Comparison of ENCODE assay signal across 20 cellular contexts in genomic region chr12:99852666-99853065, GRCh38.
DNase-seq lines count a peak whose midpoint lies in the region; ATAC-seq and TF ChIP-seq lines count a peak whose summit lies in the region.
"Had no signal": no experiment of that assay in that cellular context is flagged by ENCODE, and none has a peak within 500 bp of the region (broad histone marks: within the 10 kb centered on the region; RNA-seq: fewer than 3 reads in every experiment).

No MANE protein-coding gene starts in this region.

- H4K5ac ChIP-seq in H9 (ENCODE audit: insufficient read length, low read depth, low read length), result no peak overlapping the region

- H3K9ac ChIP-seq in H9 (ENCODE audit: extremely low read depth, insufficient read length, low read length) (no peak overlapping the region), endodermal cell (ENCODE audit: extremely low read depth, low read length, poor library complexity, severe bottlenecking) (no peak overlapping the region)

- H3K36me3 Mint-ChIP-seq in H9 (ENCODE audit: insufficient read depth in 1 of 3, low read depth in 3 of 3) (no peaks in the 10 kb centered on the region), endodermal cell (ENCODE audit: low read depth) (peaks cover 3% of the 10 kb centered on the region)
- H3K36me3 Mint-ChIP-seq: IgD-negative memory B cell had no signal

- no peak overlapping the region for H2AFZ ChIP-seq in H9 (ENCODE audit: low read length)

- no peak overlapping the region for H2BK20ac ChIP-seq in H9 (ENCODE audit: low read depth, low read length, poor library complexity, severe bottlenecking)

- no peak overlapping the region for H3K23ac ChIP-seq in H9 (ENCODE audit: insufficient read length, low read depth, low read length)

- no peak overlapping the region for H2AK5ac ChIP-seq in H9 (ENCODE audit: insufficient read length, low read length)

- no peaks in the 10 kb centered on the region for H4K20me1 ChIP-seq in H9 (ENCODE audit: control insufficient read depth, insufficient read depth, insufficient read length)

- H3K27ac ChIP-seq in H9 (ENCODE audit: insufficient read length, low read depth, low read length) (no peak overlapping the region), endodermal cell (ENCODE audit: low read depth, low read length) (no peak overlapping the region)
- H3K27ac ChIP-seq: HL-60 had no signal

- no peaks in the 10 kb centered on the region for H3K79me1 ChIP-seq in H9 (ENCODE audit: insufficient read depth, low read depth, low read length, poor library complexity, severe bottlenecking)

- no peak overlapping the region for H3K4me2 ChIP-seq in H9 (ENCODE audit: insufficient read depth, insufficient read length, low read length)

- H3K36me3 ChIP-seq in endodermal cell (ENCODE audit: control insufficient read depth, insufficient read depth, low read length), result no peaks in the 10 kb centered on the region

- no peak overlapping the region for H3K14ac ChIP-seq in H9 (ENCODE audit: insufficient read depth, low read length)

- peaks cover 0 to 3% of the 10 kb centered on the region in 2 experiments; a peak in 1 of 5 replicates for H3K9me3 Mint-ChIP-seq in H9
- peaks cover 13% of the 10 kb centered on the region for H3K9me3 Mint-ChIP-seq in endodermal cell

- ATAC-seq in HG02798 (IDR thresholded peaks at IDR 0.05; ENCODE audit: poor library complexity, unreplicated experiment), result no peak
- no peak for ATAC-seq in GM21786 (IDR thresholded peaks at IDR 0.05; ENCODE audit: unreplicated experiment)
- no peak for ATAC-seq in GM19397 (IDR thresholded peaks at IDR 0.05; ENCODE audit: unreplicated experiment)
- ATAC-seq: T-helper 17 cell had no signal

- H3K4me3 ChIP-seq in endodermal cell (ENCODE audit: low read length), result no peak overlapping the region

- no peak overlapping the region for H2BK5ac ChIP-seq in H9 (ENCODE audit: insufficient read length, low read length)

- no peaks in the 10 kb centered on the region for H3K23me2 ChIP-seq in H9 (ENCODE audit: insufficient read length, low read depth, low read length, poor library complexity, severe bottlenecking)

- no peak overlapping the region for H3T11ph ChIP-seq in H9 (ENCODE audit: low read length)

- WGBS in H9 (ENCODE audit: extremely low coverage, insufficient read length, low lambda C conversion rate), result no CpG with 5 or more reads among the region's 5 CpGs
- WGBS in endodermal cell (ENCODE audit: insufficient coverage in 1 of 2, insufficient read length in 1 of 2), 2 experiments, result 88 to 100% methylated on average over 2 to 5 of the region's 5 CpGs

- H3K4me1 ChIP-seq in H9 (ENCODE audit: insufficient read depth, low read length) (no peaks in the 10 kb centered on the region), endodermal cell (ENCODE audit: control insufficient read depth, insufficient read depth, low read length) (peaks cover 2% of the 10 kb centered on the region)

- H3K56ac ChIP-seq in H9 (ENCODE audit: insufficient read length, low read depth, low read length), result no peak overlapping the region

- H3K4me3 Mint-ChIP-seq in H9 (no peak overlapping the region), endodermal cell (no peak overlapping the region)
- H3K4me3 Mint-ChIP-seq: B cell; CD4-positive, alpha-beta T cell; HFFc6; IgD-negative memory B cell; T-helper 17 cell had no signal

- H2BK15ac ChIP-seq in H9 (ENCODE audit: low read depth, low read length), result no peak overlapping the region

- DNase-seq in H9, result peak; percentile 60
- peak; percentile 96 for DNase-seq in NCI-H69 (lab: John Stamatoyannopoulos, UW)
- peak; percentile 55 for DNase-seq in endodermal cell
- no peak for DNase-seq in activated CD4-positive, alpha-beta T cell treated with anti-CD3 and anti-CD28 coated beads for 48 hours
- DNase-seq: CD4-positive, alpha-beta T cell; DMS79 treated with DMSO at 0.1 percent for 48 hours; GF-D8; HFFc6; Kasumi-1; NCI-H2029 treated with DMSO at 0.1 percent for 48 hours; NCI-H524 treated with DMSO at 0.1 percent for 48 hours; RPMI8226; SIG-M5; T-helper 17 cell had no signal

- no peak overlapping the region for H3K4ac ChIP-seq in H9 (ENCODE audit: low read depth, low read length)

- H3K27ac Mint-ChIP-seq in H9, result no peak overlapping the region
- no peak overlapping the region for H3K27ac Mint-ChIP-seq in endodermal cell
- H3K27ac Mint-ChIP-seq: B cell; CD4-positive, alpha-beta T cell; HFFc6; IgD-negative memory B cell; T-helper 17 cell had no signal

- H3K4me1 Mint-ChIP-seq in H9 (0 out of 4 replicates have a peak, but pooled peaks cover 0 to 2% of the 10 kb centered on the region in 2 experiments), endodermal cell (peaks cover 16% of the 10 kb centered on the region)
- H3K4me1 Mint-ChIP-seq: B cell, IgD-negative memory B cell, T-helper 17 cell had no signal

- H4K8ac ChIP-seq in H9 (replicated peaks; ENCODE audit: insufficient read length, low read depth, low read length), result no peak overlapping the region

- H3K27me3 Mint-ChIP-seq in H9 (ENCODE audit: low read depth) (no peaks in the 10 kb centered on the region; the same call in 1 of the 2 replicates), endodermal cell (ENCODE audit: insufficient read depth) (no peaks in the 10 kb centered on the region)
- H3K27me3 Mint-ChIP-seq: B cell; CD4-positive, alpha-beta T cell; IgD-negative memory B cell; T-helper 17 cell had no signal

- H3K9me3 ChIP-seq in H9 (ENCODE audit: control insufficient read depth, low read depth, low read length) (no peaks in the 10 kb centered on the region), endodermal cell (ENCODE audit: control insufficient read depth, low read length) (peaks cover 21% of the 10 kb centered on the region)

- H3K27me3 ChIP-seq in H9 (ENCODE audit: insufficient read depth, low read length) (no peaks in the 10 kb centered on the region), endodermal cell (ENCODE audit: control insufficient read depth, insufficient read depth, low read length, poor library complexity, severe bottlenecking) (no peaks in the 10 kb centered on the region)

- H2BK120ac ChIP-seq in H9 (ENCODE audit: low read depth, low read length, poor library complexity, severe bottlenecking), result no peak overlapping the region

- no peak overlapping the region for H3K18ac ChIP-seq in H9 (ENCODE audit: insufficient read length, low read depth, low read length)

- H3K79me2 ChIP-seq in H9 (ENCODE audit: insufficient read depth, low read length), result no peaks in the 10 kb centered on the region

- TF ChIP-seq CTCF in H9 (conservative IDR thresholded peaks at IDR 0.05) (no peak), endodermal cell (conservative IDR thresholded peaks at IDR 0.05) (no peak)

- H2BK12ac ChIP-seq in H9 (ENCODE audit: insufficient read length, low read depth, low read length), result no peak overlapping the region

- H4K91ac ChIP-seq in H9 (ENCODE audit: insufficient read length, low read depth, low read length), result no peak overlapping the region
